In genomic region chr10:49089789-49090595, GRCh38 we compare ENCODE assay signal across 22 cellular contexts. TPM values are rescaled to one million over a fixed set of nuclear protein-coding genes. Genes with fewer than 3 reads are reported as not detected.
A peak's percentile ranks its signal among the peaks of the same experiment; 100 is the strongest.
DNase-seq lines count a peak whose midpoint lies in the region; ATAC-seq and TF ChIP-seq lines count a peak whose summit lies in the region.
"Had no signal": no experiment of that assay in that cellular context is flagged by ENCODE, and none has a peak within 500 bp of the region (broad histone marks: within the 10 kb centered on the region; RNA-seq: fewer than 3 reads in every experiment).

No MANE protein-coding gene starts in this region.

- POLR2A ChIA-PET in IMR-90 (lab: Charles Lee; ENCODE audit: unreplicated experiment): no interaction called here

- no peak overlapping the region for H2AK5ac ChIP-seq in IMR-90 (ENCODE audit: low read depth, low read length)

- H3K56ac ChIP-seq in IMR-90 (ENCODE audit: extremely low read depth, insufficient read depth, low read length): no peak overlapping the region

- H3K4me3 ChIP-seq in IMR-90 (ENCODE audit: insufficient read depth, low read depth, low read length) (no peak overlapping the region), thyroid gland (replicated peaks in 1 of 3) (no peak overlapping the region), H7 (ENCODE audit: insufficient read depth, low read depth, low read length) (no peak overlapping the region)
- H3K4me3 ChIP-seq: skin epidermis, thoracic aorta had no signal

- H3K14ac ChIP-seq in IMR-90 (replicated peaks; ENCODE audit: low read depth, low read length): no peak overlapping the region

- TF ChIP-seq POLR2A in IMR-90 (IDR thresholded peaks at IDR 0.05; ENCODE audit: low read depth, low read length) (no peak), thyroid gland (IDR thresholded peaks at IDR 0.05) (no peak)

- peaks cover 4% of the 10 kb centered on the region; the same call in 1 of the 2 replicates for H3K9me1 ChIP-seq in IMR-90 (ENCODE audit: insufficient read depth, low read length)

- peak; percentile 37 for ATAC-seq in IMR-90 (ENCODE audit: low read depth)
- ATAC-seq in GM21381 (IDR thresholded peaks at IDR 0.05; ENCODE audit: unreplicated experiment): no peak

- no peak overlapping the region for H2BK15ac ChIP-seq in IMR-90 (ENCODE audit: low read depth, low read length)

- dilution Hi-C loops in IMR-90 (cut with HindIII; ENCODE audit: low sequenced_read_pairs, unreplicated experiment): no loop called here

- BruUV-seq in IMR-90 (replicated peaks; lab: Mats Ljungman, UMichigan): no TSS peak

- H4K5ac ChIP-seq in IMR-90 (ENCODE audit: low read depth, low read length): no peak overlapping the region

- CTCF ChIA-PET in IMR-90 (lab: Yijun Ruan, JAX): no interaction called here

- in situ Hi-C loops in IMR-90 (cut with MboI; ENCODE audit: low sequenced_read_pairs): no loop called here

- H3K4ac ChIP-seq in IMR-90 (ENCODE audit: low read depth, low read length): no peak overlapping the region

- H3K9me3 ChIP-seq in IMR-90 (ENCODE audit: control insufficient read depth, insufficient read depth, low read length): peaks cover 3% of the 10 kb centered on the region; the same call in 1 of the 2 replicates
- H3K9me3 ChIP-seq in thyroid gland: no peaks in the 10 kb centered on the region

- H2AFZ ChIP-seq in IMR-90 (replicated peaks; ENCODE audit: low read length, poor library complexity): no peak overlapping the region
- H2AFZ ChIP-seq: parathyroid adenoma had no signal

- H3K27ac ChIP-seq in IMR-90 (ENCODE audit: insufficient read depth, low read length): no peak overlapping the region
- H3K27ac ChIP-seq in thyroid gland: peak overlapping the region in 2 of 3 donors; percentile 6 to 34
- H3K27ac ChIP-seq: parathyroid adenoma, skin epidermis, thoracic aorta had no signal

- H3K27me3 ChIP-seq in IMR-90 (ENCODE audit: control insufficient read depth, insufficient read depth, low read length): no peaks in the 10 kb centered on the region
- no peaks in the 10 kb centered on the region for H3K27me3 ChIP-seq in thyroid gland
- no peaks in the 10 kb centered on the region for H3K27me3 ChIP-seq in H7 (ENCODE audit: control insufficient read depth, insufficient read depth, low read length)

- H3K4me1 ChIP-seq in IMR-90 (ENCODE audit: control insufficient read depth, insufficient read depth, low read length) (peaks cover 4% of the 10 kb centered on the region; the same call in 1 of the 2 replicates), thyroid gland (peaks cover 23 to 29% of the 10 kb centered on the region in 2 donors)

- H3K18ac ChIP-seq in IMR-90 (ENCODE audit: low read depth, low read length): no peak overlapping the region; the same call in 1 of the 2 replicates

- no peak for TF ChIP-seq RAD21 in IMR-90 (IDR thresholded peaks at IDR 0.05; ENCODE audit: low read length)

- no peak overlapping the region for H4K91ac ChIP-seq in IMR-90 (ENCODE audit: insufficient read depth, low read depth, low read length)

- TF ChIP-seq CTCF in IMR-90 (conservative IDR thresholded peaks at IDR 0.05; ENCODE audit: low read depth, low read length) (no peak), thyroid gland (IDR thresholded peaks at IDR 0.05) (no peak)

- H3K9ac ChIP-seq in IMR-90 (ENCODE audit: low read depth, low read length): no peak overlapping the region
- H3K9ac ChIP-seq: parathyroid adenoma had no signal

- H3K23ac ChIP-seq in IMR-90 (ENCODE audit: low read depth, low read length): no peak overlapping the region

- H2BK120ac ChIP-seq in IMR-90 (ENCODE audit: low read depth, low read length): no peak overlapping the region

- H2BK5ac ChIP-seq in IMR-90 (ENCODE audit: low read depth, low read length, poor library complexity, severe bottlenecking): no peak overlapping the region

- H3K79me1 ChIP-seq in IMR-90 (ENCODE audit: low read depth in 1 of 2, low read length in 2 of 2): no peaks in the 10 kb centered on the region; a peak in 2 of 4 replicates

- H2AK9ac ChIP-seq in IMR-90 (replicated peaks; ENCODE audit: low read depth, low read length, poor library complexity): no peak overlapping the region

- 50% methylated on average over 1 of the region's 1 CpG; no CpG with 5 or more reads in 1 of the 2 experiments for WGBS in IMR-90 (ENCODE audit: extremely low coverage in 2 of 2, insufficient read length in 1 of 2), 2 experiments
- WGBS in thyroid gland, 2 donors: 56 to 63% methylated on average over 1 of the region's 1 CpG

- no peaks in the 10 kb centered on the region for H4K20me1 ChIP-seq in IMR-90 (ENCODE audit: insufficient read depth, low read length)

- DNase-seq in IMR-90 (peak; percentile 45), ecto neural progenitor cell (ENCODE audit: low spot score) (peak; percentile 17), left kidney (ENCODE audit: low read depth, low spot score) (peak; percentile 33), thyroid gland (peak; percentile 51 to 61), NCI-H146 (lab: John Stamatoyannopoulos, UW) (no peak), iPS-NIHi7 (ENCODE audit: extremely low spot score) (no peak), H7 (no peak)
- DNase-seq: activated CD4-positive, alpha-beta T cell treated with anti-CD3 and anti-CD28 coated beads for 4 hours; amniotic stem cell; NCI-H2029; SW 1271 had no signal

- intact Hi-C loops in IMR-90 (cut with micrococcal nuclease): no loop called here
- intact Hi-C loops in thyroid gland (cut with DNase I): no loop called here

- H3K4me2 ChIP-seq in IMR-90 (ENCODE audit: low read depth, low read length): no peak overlapping the region

- H3K36me3 ChIP-seq in IMR-90 (ENCODE audit: control insufficient read depth, insufficient read depth, low read length): no peaks in the 10 kb centered on the region; the same call in none of the 2 replicates
- H3K36me3 ChIP-seq in thyroid gland: no peaks in the 10 kb centered on the region
- no peaks in the 10 kb centered on the region for H3K36me3 ChIP-seq in H7 (replicated peaks; ENCODE audit: control insufficient read depth, insufficient read depth, low read length)

- no peak overlapping the region for H2BK20ac ChIP-seq in IMR-90 (ENCODE audit: low read depth, low read length)

- no peak overlapping the region for H4K8ac ChIP-seq in IMR-90 (ENCODE audit: low read depth in 2 of 2, low read length in 2 of 2)

TF ChIP-seq in IMR-90, 13 proteins besides CTCF, POLR2A, EP300 and RAD21:
- TF ChIP-seq ELK1 (IDR thresholded peaks at IDR 0.05; ENCODE audit: borderline replicate concordance, low read depth, low read length) (no peak), USF2 (IDR thresholded peaks at IDR 0.05; ENCODE audit: low read depth, low read length) (no peak), NFE2L2 (IDR thresholded peaks at IDR 0.05; ENCODE audit: low read depth, low read length) (no peak), SMC3 (IDR thresholded peaks at IDR 0.05; ENCODE audit: low read depth, low read length) (no peak), BHLHE40 (IDR thresholded peaks at IDR 0.05; ENCODE audit: low read depth, low read length) (no peak), MAZ (IDR thresholded peaks at IDR 0.05; ENCODE audit: borderline replicate concordance, low read depth, low read length) (no peak), FOS (IDR thresholded peaks at IDR 0.05; ENCODE audit: low read depth, low read length) (no peak), MXI1 (IDR thresholded peaks at IDR 0.05; ENCODE audit: borderline replicate concordance, low read depth, low read length) (no peak), MAFK (IDR thresholded peaks at IDR 0.05; ENCODE audit: low read depth, low read length) (no peak), CEBPB (IDR thresholded peaks at IDR 0.05; ENCODE audit: low read depth, low read length) (no peak), RFX5 (IDR thresholded peaks at IDR 0.05; ENCODE audit: low read depth, low read length) (no peak), CHD1 (IDR thresholded peaks at IDR 0.05; ENCODE audit: low read depth, low read length) (no peak), RCOR1 (IDR thresholded peaks at IDR 0.05; ENCODE audit: insufficient replicate concordance, low read length) (no peak)

RNA-seq across cellular contexts. Expression of gene VSTM4, which starts 25.3 kb away (rescaled TPM):
- 2.5 and 2.9 TPM in 2 replicates for total RNA-seq in IMR-90 (2012; rRNA removed)
- polyA plus RNA-seq in IMR-90 (2012; rRNA removed): 2.1 and 2.4 TPM in 2 replicates
- polyA plus RNA-seq in IMR-90 (2012; cell fraction: cytosol; rRNA removed): 1.2 and 1.3 TPM in 2 replicates
- polyA plus RNA-seq in IMR-90 (2012; cell fraction: nucleus; rRNA removed; ENCODE audit: low replicate concordance): 0.76 and 2.5 TPM in 2 replicates
- 100 to 1,000 TPM in 3 of 4 donors, 10 to 100 TPM in 1; 42.9 to 220 (median 142) TPM for total RNA-seq in thyroid gland
- total RNA-seq in H7 (2014; rRNA removed; shearing (Covaris generic)): 0.31 and 0.44 TPM in 2 replicates
- total RNA-seq: NCI-H460 had no signal

RNA-seq across cellular contexts. Expression of gene FAM170B, which starts 43.8 kb away (rescaled TPM):
- total RNA-seq in IMR-90 (2012; rRNA removed) (not detected in 2 replicates), thyroid gland (not detected)
- polyA plus RNA-seq in IMR-90 (2012; rRNA removed): not detected in 2 replicates
- not detected in 2 replicates for polyA plus RNA-seq in IMR-90 (2012; cell fraction: cytosol; rRNA removed)
- polyA plus RNA-seq in IMR-90 (2012; cell fraction: nucleus; rRNA removed; ENCODE audit: low replicate concordance): not detected in 2 replicates
- not detected in 2 replicates for total RNA-seq in H7 (2014; rRNA removed; shearing (Covaris generic))
- total RNA-seq: activated T-helper 2 cell treated with anti-CD3 and anti-CD28 coated beads, Interferon-gamma antibody, Interleukin-2, Interleukin-4, amounts not matched to agents 10 μg/mL and 5 μg/mL and 100 μg/mL, durations not matched to agents 14 hours and 24 hours and 36 hours; Daoy; endothelial cell of umbilical vein; frontal cortex; liver; NCI-H460; thoracic aorta had no signal
- polyA plus RNA-seq: AG04450, endothelial cell of umbilical vein, liver had no signal

Comparison
In these comparisons a context has a peak if more than half of its experiments do, and no peak if none do; other contexts are left out.
1. DNase-seq: peak in IMR-90 (single experiment), ecto neural progenitor cell (single experiment), left kidney (single experiment) and thyroid gland (2 of 2); none in NCI-H146 (single experiment), iPS-NIHi7 (single experiment) and H7 (single experiment).
2. RNA of gene VSTM4, which starts 25.3 kb away (total RNA-seq): 42.9 to 220 TPM in thyroid gland; 2.5 to 2.9 TPM in IMR-90 and 0.31 to 0.44 TPM in H7; every median in the first group is over 10 times any median in the second.